Comparison of ENCODE assay signal across 19 cellular contexts in genomic region chr2:28369355-28369754, GRCh38.
"Had no signal": no experiment of that assay in that cellular context is flagged by ENCODE, and none has a peak within 500 bp of the region (broad histone marks: within the 10 kb centered on the region; RNA-seq: fewer than 3 reads in every experiment).

No MANE protein-coding gene starts in this region.

- H3K4me3 Mint-ChIP-seq: activated T-cell treated with anti-CD3 and anti-CD28 coated beads, Interleukin-2, amount 50 U/mL, for 4 hours; stimulated activated naive CD8-positive, alpha-beta T cell treated with anti-CD3 and anti-CD28 coated beads, Interleukin-15, Interleukin-2, amounts not matched to agents 100 ng/mL and 50 ng/mL, for 24 hours; T-helper 2 cell treated with Interferon-gamma antibody and Interleukin-4, amounts not matched to agents 5 μg/mL and 100 μg/mL, for 36 hours; type B pancreatic cell had no signal

- ATAC-seq: activated T-cell treated with anti-CD3 and anti-CD28 coated beads, Interleukin-2, amount 50 U/mL, for 4 hours; gastrocnemius medialis; heart right ventricle; left cardiac atrium; lower lobe of right lung; naive thymus-derived CD4-positive, alpha-beta T cell had no signal

- H3K27me3 Mint-ChIP-seq: stimulated activated naive CD8-positive, alpha-beta T cell treated with anti-CD3 and anti-CD28 coated beads, Interleukin-15, Interleukin-2, amounts not matched to agents 100 ng/mL and 50 ng/mL, for 24 hours had no signal

- H3K36me3 ChIP-seq: ascending aorta, breast epithelium, gastrocnemius medialis, heart right ventricle, lower lobe of right lung, right atrium auricular region, SJSA1 had no signal

- H3K27ac Mint-ChIP-seq: stimulated activated naive CD8-positive, alpha-beta T cell treated with anti-CD3 and anti-CD28 coated beads, Interleukin-15, Interleukin-2, amounts not matched to agents 100 ng/mL and 50 ng/mL, for 24 hours; type B pancreatic cell had no signal

- H3K27ac ChIP-seq: ascending aorta, breast epithelium, gastrocnemius medialis, heart right ventricle, lower lobe of right lung, right atrium auricular region, SJSA1, skin epidermis had no signal

- H3K9me3 ChIP-seq: ascending aorta, breast epithelium, gastrocnemius medialis, heart right ventricle, lower lobe of right lung, right atrium auricular region, SJSA1 had no signal

- DNase-seq: activated CD4-positive, CD25-positive, alpha-beta regulatory T cell; activated gamma-delta T cell treated with Interleukin-2 at 50 U/mL for 16 hours; activated T-cell treated with anti-CD3 and anti-CD28 coated beads, Interleukin-2, amount 50 U/mL, for 4 hours; erythroblast; gastrocnemius medialis; heart right ventricle; left cardiac atrium; lower lobe of right lung; naive thymus-derived CD4-positive, alpha-beta T cell; nucleus accumbens; SW 1271 had no signal

- H3K36me3 Mint-ChIP-seq: type B pancreatic cell had no signal

- H3K27me3 ChIP-seq: ascending aorta, breast epithelium, gastrocnemius medialis, heart right ventricle, right atrium auricular region, SJSA1 had no signal

- H3K4me3 ChIP-seq: ascending aorta, breast epithelium, gastrocnemius medialis, heart right ventricle, lower lobe of right lung, right atrium auricular region, SJSA1, skin epidermis had no signal

- H3K9me3 Mint-ChIP-seq: activated T-cell treated with anti-CD3 and anti-CD28 coated beads, Interleukin-2, amount 50 U/mL, for 4 hours; stimulated activated naive CD8-positive, alpha-beta T cell treated with anti-CD3 and anti-CD28 coated beads, Interleukin-15, Interleukin-2, amounts not matched to agents 100 ng/mL and 50 ng/mL, for 24 hours; T-helper 2 cell treated with Interferon-gamma antibody and Interleukin-4, amounts not matched to agents 5 μg/mL and 100 μg/mL, for 36 hours had no signal

- H3K4me1 ChIP-seq: ascending aorta, breast epithelium, SJSA1 had no signal
